ENCODE assay signal across 8 cellular contexts in genomic region chrX:9785944-9786741, GRCh38. TPM values are rescaled to one million over a fixed set of nuclear protein-coding genes. Genes with fewer than 3 reads are reported as not detected.
DNase-seq lines count a peak whose midpoint lies in the region; ATAC-seq and TF ChIP-seq lines count a peak whose summit lies in the region.

TSS of gene SHROOM2 (plus strand) at chrX:9786429. CDS start at chrX:9786546, 117 bp downstream.

- DNase-seq in Caco-2, result peak; percentile 41 to 55
- no peak for DNase-seq in NT2/D1 (ENCODE audit: low read depth, low spot score)
- DNase-seq in effector CD8-positive, alpha-beta T cell (lab: John Stamatoyannopoulos, UW), result no peak
- no peak for DNase-seq in NCI-H2196 treated with DMSO at 0.1 percent for 48 hours (lab: John Stamatoyannopoulos, UW; ENCODE audit: unreplicated experiment)
- DNase-seq in stimulated activated naive CD4-positive, alpha-beta T cell (lab: John Stamatoyannopoulos, UW), result no peak

- no peak for ATAC-seq in HG03159 (IDR thresholded peaks at IDR 0.05; ENCODE audit: unreplicated experiment)

- peak within 1 kb of the TSS; percentile 77 for H3K27ac Mint-ChIP-seq in Caco-2 (ENCODE audit: unreplicated experiment)

- no peaks in the 10 kb centered on the region for H3K79me2 ChIP-seq in neural cell (replicated peaks; ENCODE audit: insufficient read depth, low read length)

- no peaks in the 10 kb centered on the region for H3K27me3 Mint-ChIP-seq in Caco-2 (ENCODE audit: insufficient read depth, unreplicated experiment)

- H3K27me3 ChIP-seq in Caco-2 (replicated peaks; ENCODE audit: control insufficient read depth, insufficient read depth, low read length), result no peaks in the 10 kb centered on the region
- no peaks in the 10 kb centered on the region for H3K27me3 ChIP-seq in NT2/D1 (ENCODE audit: insufficient read depth, insufficient read length)
- H3K27me3 ChIP-seq in esophagus (ENCODE audit: control insufficient read depth in 1 of 2, insufficient read depth in 2 of 2, low read length in 2 of 2), result no peaks in the 10 kb centered on the region
- H3K27me3 ChIP-seq in neural cell (ENCODE audit: insufficient read depth, low read depth, low read length), result no peaks in the 10 kb centered on the region

- no peak for TF ChIP-seq RAD21 in neural cell (conservative IDR thresholded peaks at IDR 0.05)

- H3K4me1 ChIP-seq in Caco-2 (peaks cover 14% of the 10 kb centered on the region), NT2/D1 (ENCODE audit: insufficient read depth, insufficient read length) (peaks cover 10% of the 10 kb centered on the region), esophagus (ENCODE audit: control insufficient read depth in 2 of 2, insufficient read depth in 2 of 2, low read length in 1 of 2) (peaks cover 0 to 2% of the 10 kb centered on the region in 2 donors)

- H2AFZ ChIP-seq in neural cell (ENCODE audit: low read depth, low read length), result no peak within 1 kb of the TSS

- no peaks in the 10 kb centered on the region for H3K9me2 ChIP-seq in neural cell (ENCODE audit: insufficient read depth, low read length)

- no peak for TF ChIP-seq CTCF in Caco-2 (IDR thresholded peaks at IDR 0.05; ENCODE audit: insufficient read depth in 1 of 2, low read depth in 1 of 2, low read length in 1 of 2, severe bottlenecking in 1 of 2, unreplicated experiment in 1 of 2)
- no peak for TF ChIP-seq CTCF in neural cell (IDR thresholded peaks at IDR 0.05; ENCODE audit: poor library complexity, severe bottlenecking)

- peak within 1 kb of the TSS; percentile 81 for H3K4me3 Mint-ChIP-seq in Caco-2 (ENCODE audit: unreplicated experiment)

- H3K36me3 ChIP-seq in Caco-2 (ENCODE audit: control insufficient read depth, insufficient read depth, low read length), result no peaks in the 10 kb centered on the region; the same call in 1 of the 2 replicates
- H3K36me3 ChIP-seq in NT2/D1 (ENCODE audit: insufficient read depth, insufficient read length, low read length), result no peaks in the 10 kb centered on the region
- H3K36me3 ChIP-seq in esophagus (ENCODE audit: control insufficient read depth in 2 of 2, insufficient read depth in 2 of 2, low read length in 1 of 2), result no peaks in the 10 kb centered on the region
- H3K36me3 ChIP-seq in neural cell (ENCODE audit: insufficient read depth, low read length), result no peaks in the 10 kb centered on the region

- H3K4me3 ChIP-seq in Caco-2 (ENCODE audit: low read depth, low read length) (peak within 1 kb of the TSS; percentile 70), NT2/D1 (ENCODE audit: insufficient read length, low read depth) (peak within 1 kb of the TSS; percentile 73), esophagus (ENCODE audit: low read depth in 1 of 2, low read length in 2 of 2) (peak within 1 kb of the TSS; percentile 62 to 63), neural cell (ENCODE audit: low read length) (peak within 1 kb of the TSS; percentile 66)

- peak within 1 kb of the TSS; percentile 54 to 61 for H3K27ac ChIP-seq in esophagus (ENCODE audit: low read depth in 2 of 2, low read length in 1 of 2)
- no peak within 1 kb of the TSS for H3K27ac ChIP-seq in neural cell (ENCODE audit: low read length)

- peaks cover 9% of the 10 kb centered on the region for H3K4me1 Mint-ChIP-seq in Caco-2 (ENCODE audit: low read depth, unreplicated experiment)

- POLR2A ChIA-PET in Caco-2 (lab: Charles Lee), result interaction anchor here (0.6 to 1.3 kb wide), 3 partner anchors 57 to 549 kb away, joined by 3 read pairs; no protein-coding TSS in a partner anchor

- no peaks in the 10 kb centered on the region for H3F3A ChIP-seq in neural cell (ENCODE audit: insufficient read depth, low read length, poor library complexity, severe bottlenecking)

- H3K9ac ChIP-seq in NT2/D1 (ENCODE audit: insufficient read length, low read depth) (peak within 1 kb of the TSS; percentile 89), neural cell (ENCODE audit: low read length) (peak within 1 kb of the TSS; percentile 50)

- BruUV-seq in Caco-2 (replicated peaks; lab: Mats Ljungman, UMichigan), result no TSS peak

- no peaks in the 10 kb centered on the region for H3K9me3 ChIP-seq in Caco-2
- peaks cover 8% of the 10 kb centered on the region; the same call in 1 of the 2 replicates for H3K9me3 ChIP-seq in NT2/D1 (ENCODE audit: insufficient read depth, low read length)
- H3K9me3 ChIP-seq in esophagus (ENCODE audit: control insufficient read depth in 2 of 2, insufficient read depth in 1 of 2, low read depth in 1 of 2, low read length in 1 of 2), result peaks cover 0 to 5% of the 10 kb centered on the region in 2 donors
- no peaks in the 10 kb centered on the region for H3K9me3 ChIP-seq in neural cell (ENCODE audit: low read length)

- no peak for TF ChIP-seq EP300 in neural cell (conservative IDR thresholded peaks at IDR 0.05; ENCODE audit: poor library complexity, severe bottlenecking)

- no peaks in the 10 kb centered on the region for H3K36me3 Mint-ChIP-seq in Caco-2 (ENCODE audit: insufficient read depth, unreplicated experiment)

- intact Hi-C loops in Caco-2 (cut with micrococcal nuclease; ENCODE audit: unreplicated experiment), result no loop called here

- H3K9me3 Mint-ChIP-seq in Caco-2 (ENCODE audit: unreplicated experiment), result no peaks in the 10 kb centered on the region

- H4K20me1 ChIP-seq in neural cell (ENCODE audit: insufficient read depth), result no peaks in the 10 kb centered on the region

- H3K4me2 ChIP-seq in neural cell (ENCODE audit: low read length), result no peak within 1 kb of the TSS

- CTCF ChIA-PET in Caco-2 (lab: Charles Lee), result no interaction called here

- WGBS in esophagus, 2 donors, result 1 to 8% methylated on average over 67 to 120 of the region's 123 CpGs

TF ChIP-seq in neural cell, 6 proteins besides CTCF, POLR2A, EP300 and RAD21:
- TF ChIP-seq MXI1 (conservative IDR thresholded peaks at IDR 0.05; ENCODE audit: poor library complexity, severe bottlenecking), result no peak
- TF ChIP-seq SMC3 (conservative IDR thresholded peaks at IDR 0.05; ENCODE audit: poor library complexity), result no peak
- TF ChIP-seq TAF1 (IDR thresholded peaks at IDR 0.05; ENCODE audit: low read depth), result no peak
- TF ChIP-seq EZH2 (IDR thresholded peaks at IDR 0.05; ENCODE audit: borderline replicate concordance, insufficient read depth, low read length, poor library complexity, severe bottlenecking), result no peak
- TF ChIP-seq POLR2AphosphoS5 (IDR thresholded peaks at IDR 0.05), result no peak
- TF ChIP-seq REST (IDR thresholded peaks at IDR 0.05; ENCODE audit: borderline replicate concordance), result no peak

RNA-seq across cellular contexts. Expression of gene SHROOM2, which starts in this region (rescaled TPM):
- total RNA-seq in Caco-2 (2022), result 12.7 and 14.2 TPM in 2 replicates
- polyA plus RNA-seq in esophagus (1 to 10 TPM; 3.3 to 3.8 TPM), neural cell (9.2 and 10.1 TPM in 2 replicates)
- 16.8 and 17.6 TPM in 2 replicates for polyA minus RNA-seq in neural cell

Comparison
In these comparisons a context has a peak if more than half of its experiments do, and no peak if none do; other contexts are left out.
1. DNase-seq: peak in Caco-2 (2 of 2); none in NT2/D1 (single experiment), effector CD8-positive, alpha-beta T cell (single experiment), NCI-H2196 treated with DMSO at 0.1 percent for 48 hours (single experiment) and stimulated activated naive CD4-positive, alpha-beta T cell (0 of 6).
2. Peak in every context shown above with its lines, with median percentiles within 50 percentile points of each other: H3K4me3 ChIP-seq.